Comparison of ENCODE assay signal across 9 cellular contexts in the genomic region with DNA sequence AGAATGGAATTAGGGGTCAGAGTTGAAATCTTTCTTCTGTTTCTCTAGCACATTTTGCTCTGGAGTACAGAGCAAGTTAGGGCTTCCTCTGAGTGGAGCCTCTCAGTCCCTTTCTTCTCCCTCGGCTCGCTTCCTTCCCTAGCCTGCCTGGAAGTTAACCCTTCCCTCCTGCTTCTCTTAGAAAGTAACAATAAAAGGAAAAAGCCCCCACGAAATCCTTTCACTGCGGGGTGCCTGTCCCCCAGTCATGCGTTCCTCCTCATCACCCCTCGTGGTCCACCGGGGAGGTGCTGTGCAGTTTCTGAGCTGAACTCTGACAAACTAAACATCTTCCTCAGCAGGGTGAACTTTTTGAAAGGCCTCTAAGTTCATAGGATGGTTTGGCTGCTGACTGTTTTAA. TPM values are rescaled to one million over a fixed set of nuclear protein-coding genes. Genes with fewer than 3 reads are reported as not detected.
DNase-seq lines count a peak whose midpoint lies in the region; ATAC-seq and TF ChIP-seq lines count a peak whose summit lies in the region.
"Had no signal": no experiment of that assay in that cellular context is flagged by ENCODE, and none has a peak within 500 bp of the region (broad histone marks: within the 10 kb centered on the region; RNA-seq: fewer than 3 reads in every experiment).

No MANE protein-coding gene starts in this region.

- intact Hi-C loops in posterior vena cava (cut with DNase I), result no loop called here

- H3K36me3 ChIP-seq in DOHH2 (ENCODE audit: control insufficient read depth, low read length) (no peaks in the 10 kb centered on the region), NT2/D1 (ENCODE audit: insufficient read depth, insufficient read length, low read length) (peaks cover 25% of the 10 kb centered on the region), esophagus (ENCODE audit: control insufficient read depth in 2 of 2, insufficient read depth in 2 of 2, low read length in 1 of 2) (no peaks in the 10 kb centered on the region)

- H3F3A ChIP-seq in DOHH2 (ENCODE audit: control insufficient read depth, insufficient read depth), result no peaks in the 10 kb centered on the region

- no peaks in the 10 kb centered on the region for H3K9me2 ChIP-seq in DOHH2 (replicated peaks; ENCODE audit: control insufficient read depth, low read length)

- ATAC-seq in HG03432 (IDR thresholded peaks at IDR 0.05; ENCODE audit: unreplicated experiment) (no peak), HG02885 (IDR thresholded peaks at IDR 0.05; ENCODE audit: poor library complexity, unreplicated experiment) (no peak), GM21528 (IDR thresholded peaks at IDR 0.05; ENCODE audit: low FRiP score, unreplicated experiment) (no peak)
- ATAC-seq: activated T-helper 17 cell treated with anti-CD3 and anti-CD28 coated beads, Interleukin-2, amount 50 U/mL, for 72 hours had no signal

- peaks cover 8% of the 10 kb centered on the region for H3K4me1 ChIP-seq in DOHH2 (ENCODE audit: control insufficient read depth, low read length)
- H3K4me1 ChIP-seq in NT2/D1 (ENCODE audit: insufficient read depth, insufficient read length), result peaks cover 16% of the 10 kb centered on the region
- peaks cover 7 to 8% of the 10 kb centered on the region in 2 donors for H3K4me1 ChIP-seq in esophagus (ENCODE audit: control insufficient read depth in 2 of 2, insufficient read depth in 2 of 2, low read length in 1 of 2)

- WGBS in esophagus, 2 donors, result 11 to 12% methylated on average over 7 of the region's 7 CpGs

- no peak overlapping the region for H3K27ac ChIP-seq in DOHH2 (ENCODE audit: low read depth, low read length)
- peak overlapping the region in 1 of 2 donors; percentile 72 for H3K27ac ChIP-seq in esophagus (ENCODE audit: low read depth in 2 of 2, low read length in 1 of 2)

- H3K4me3 ChIP-seq in DOHH2 (ENCODE audit: low read length), result peak overlapping the region; percentile 16
- peak overlapping the region; percentile 79 for H3K4me3 ChIP-seq in NT2/D1 (ENCODE audit: insufficient read length, low read depth)
- peak overlapping the region; percentile 15 to 78 for H3K4me3 ChIP-seq in esophagus (ENCODE audit: low read depth in 1 of 2, low read length in 2 of 2)

- TF ChIP-seq CTCF in DOHH2 (IDR thresholded peaks at IDR 0.05; ENCODE audit: low read depth, low read length, poor library complexity, severe bottlenecking), result no peak

- no peak for DNase-seq in NT2/D1 (ENCODE audit: low read depth, low spot score)
- peak; percentile 17 for DNase-seq in posterior vena cava (ENCODE audit: low spot score)
- DNase-seq in cerebellar cortex (ENCODE audit: low spot score), result no peak

- H3K9me3 ChIP-seq in DOHH2 (ENCODE audit: control insufficient read depth, insufficient read depth, low read length) (no peaks in the 10 kb centered on the region), NT2/D1 (ENCODE audit: insufficient read depth, low read length) (no peaks in the 10 kb centered on the region), esophagus (ENCODE audit: control insufficient read depth in 2 of 2, insufficient read depth in 1 of 2, low read depth in 1 of 2, low read length in 1 of 2) (no peaks in the 10 kb centered on the region)

- peak overlapping the region; percentile 29; the same call in 1 of the 2 replicates for H3K4me2 ChIP-seq in DOHH2 (ENCODE audit: low read length)

- peak overlapping the region; percentile 93 for H3K9ac ChIP-seq in NT2/D1 (ENCODE audit: insufficient read length, low read depth)

- H3K79me2 ChIP-seq in DOHH2 (ENCODE audit: control insufficient read depth, low read length), result no peaks in the 10 kb centered on the region

- H4K20me1 ChIP-seq in DOHH2 (ENCODE audit: control insufficient read depth, insufficient read depth, low read depth, low read length), result no peaks in the 10 kb centered on the region

- H3K27me3 ChIP-seq in DOHH2 (ENCODE audit: control insufficient read depth, low read length) (peaks cover 38% of the 10 kb centered on the region), NT2/D1 (ENCODE audit: insufficient read depth, insufficient read length) (peaks cover 12% of the 10 kb centered on the region), esophagus (ENCODE audit: control insufficient read depth in 1 of 2, insufficient read depth in 2 of 2, low read length in 2 of 2) (no peaks in the 10 kb centered on the region)

RNA-seq across cellular contexts. Expression of gene IGFBP2, which starts 2.0 kb away (rescaled TPM):
- 100 to 1,000 TPM in 1 of 2 donors, 10 to 100 TPM in 1; 93.6 to 138 TPM for polyA plus RNA-seq in esophagus
- total RNA-seq in posterior vena cava, result 10 to 100 TPM; 37.9 to 54.8 TPM

Comparison
In these comparisons a context has a peak if more than half of its experiments do, and no peak if none do; other contexts are left out.
1. H3K4me3 ChIP-seq: peak in every context shown above with its lines; median percentile 79 in NT2/D1; 46 in esophagus; 16 in DOHH2.